30 cellular contexts compared by ENCODE assay signal in genomic region chr5:32753051-32753450, GRCh38. TPM values are rescaled to one million over a fixed set of nuclear protein-coding genes. Genes with fewer than 3 reads are reported as not detected.
DNase-seq lines count a peak whose midpoint lies in the region; ATAC-seq and TF ChIP-seq lines count a peak whose summit lies in the region.
"Had no signal": no experiment of that assay in that cellular context is flagged by ENCODE, and none has a peak within 500 bp of the region (broad histone marks: within the 10 kb centered on the region; RNA-seq: fewer than 3 reads in every experiment).

No MANE protein-coding gene starts in this region.

- no peaks in the 10 kb centered on the region for H3K27me3 Mint-ChIP-seq in osteocyte (ENCODE audit: unreplicated experiment)
- H3K27me3 Mint-ChIP-seq: CD4-positive, alpha-beta T cell; naive B cell; stimulated activated naive CD8-positive, alpha-beta T cell treated with anti-CD3 and anti-CD28 coated beads, Interleukin-15, Interleukin-2, amounts not matched to agents 100 ng/mL and 50 ng/mL, for 24 hours had no signal

- no peak for ATAC-seq in stimulated activated naive CD8-positive, alpha-beta T cell treated with anti-CD3 and anti-CD28 coated beads, Interleukin-15, Interleukin-2, amounts not matched to agents 100 U/mL and 50 U/mL, for 24 hours
- ATAC-seq: activated T-cell treated with anti-CD3 and anti-CD28 coated beads, Interleukin-2, amount 50 U/mL, for 4 hours; Right ventricle myocardium inferior had no signal

- no peak overlapping the region for H2AFZ ChIP-seq in ACC112 (ENCODE audit: low read length, unreplicated experiment)

- H3K9me3 Mint-ChIP-seq in osteocyte (ENCODE audit: unreplicated experiment): peaks cover 15% of the 10 kb centered on the region
- H3K9me3 Mint-ChIP-seq: CD4-positive, alpha-beta T cell; stimulated activated naive CD8-positive, alpha-beta T cell treated with anti-CD3 and anti-CD28 coated beads, Interleukin-15, Interleukin-2, amounts not matched to agents 100 ng/mL and 50 ng/mL, for 24 hours had no signal

- H3K4me3 ChIP-seq in ACC112 (ENCODE audit: low read depth, low read length) (no peak overlapping the region), fibroblast of pulmonary artery (replicated peaks; ENCODE audit: low read depth, low read length) (no peak overlapping the region)
- H3K4me3 ChIP-seq: esophagus muscularis mucosa, thyroid gland had no signal

- peaks cover 22% of the 10 kb centered on the region for H3K4me1 ChIP-seq in ACC112 (ENCODE audit: control insufficient read depth, insufficient read depth, low read length, unreplicated experiment)

- peak overlapping the region; percentile 80 for H3K27ac ChIP-seq in ACC112 (ENCODE audit: low read depth, low read length)
- H3K27ac ChIP-seq: esophagus muscularis mucosa, thyroid gland had no signal

- no peak overlapping the region for H3K4me3 Mint-ChIP-seq in osteocyte (ENCODE audit: unreplicated experiment)
- H3K4me3 Mint-ChIP-seq: activated T-cell treated with anti-CD3 and anti-CD28 coated beads, Interleukin-2, amount 50 U/mL, for 4 hours; CD4-positive, alpha-beta T cell; naive B cell; stimulated activated naive CD8-positive, alpha-beta T cell treated with anti-CD3 and anti-CD28 coated beads, Interleukin-15, Interleukin-2, amounts not matched to agents 100 ng/mL and 50 ng/mL, for 24 hours had no signal

- peaks cover 17% of the 10 kb centered on the region for H3K36me3 ChIP-seq in ACC112 (ENCODE audit: insufficient read depth, low read length)
- H3K36me3 ChIP-seq: esophagus muscularis mucosa, thyroid gland had no signal

- DNase-seq in ELR (ENCODE audit: low read depth): peak; percentile 75
- peak; percentile 40 for DNase-seq in amniotic stem cell (lab: John Stamatoyannopoulos, UW)
- DNase-seq in fibroblast of pulmonary artery (ENCODE audit: low read depth): peak; percentile 28
- no peak for DNase-seq in stimulated activated naive CD8-positive, alpha-beta T cell treated with anti-CD3 and anti-CD28 coated beads, Interleukin-15, Interleukin-2, amounts not matched to agents 100 U/mL and 50 U/mL, for 24 hours
- no peak for DNase-seq in epidermal melanocyte (ENCODE audit: insufficient read length, low spot score)
- DNase-seq in osteocyte (ENCODE audit: extremely low spot score, unreplicated experiment): no peak
- DNase-seq in NCI-H2081 treated with DMSO at 0.1 percent for 48 hours (lab: John Stamatoyannopoulos, UW): no peak
- DNase-seq: activated CD4-positive, CD25-positive, alpha-beta regulatory T cell treated with anti-CD3 and anti-CD28 coated beads, Interleukin-2, amount 50 U/mL, for 72 hours; activated CD8-positive, alpha-beta memory T cell treated with anti-CD3 and anti-CD28 coated beads for 24 hours; activated naive CD4-positive, alpha-beta T cell treated with Interleukin-2 at 50 U/mL for 16 hours; activated T-cell treated with anti-CD3 and anti-CD28 coated beads, Interleukin-2, amount 50 U/mL, for 4 hours; aorta; CD4-positive, alpha-beta T cell; effector CD8-positive, alpha-beta T cell; GDM1; H7; head of caudate nucleus; naive B cell; NCI-H1694; NCI-H748 treated with DMSO at 0.1 percent for 48 hours; occipital lobe; retina; stimulated activated CD4-positive, alpha-beta T cell treated with anti-CD3 and anti-CD28 coated beads, Interleukin-4, amount 100 ng/mL, for 24 hours; SW 1271; thyroid gland had no signal

- H3K27ac Mint-ChIP-seq in osteocyte (ENCODE audit: unreplicated experiment): no peak overlapping the region
- H3K27ac Mint-ChIP-seq: CD4-positive, alpha-beta T cell; naive B cell; stimulated activated naive CD8-positive, alpha-beta T cell treated with anti-CD3 and anti-CD28 coated beads, Interleukin-15, Interleukin-2, amounts not matched to agents 100 ng/mL and 50 ng/mL, for 24 hours had no signal

- H3K27me3 ChIP-seq in ACC112 (ENCODE audit: insufficient read depth, low read length): no peaks in the 10 kb centered on the region
- H3K27me3 ChIP-seq: esophagus muscularis mucosa, thyroid gland had no signal

- peaks cover 42% of the 10 kb centered on the region for H3K36me3 Mint-ChIP-seq in osteocyte (ENCODE audit: unreplicated experiment)
- H3K36me3 Mint-ChIP-seq: naive B cell had no signal

- peaks cover 20% of the 10 kb centered on the region for H3K4me1 Mint-ChIP-seq in osteocyte (ENCODE audit: unreplicated experiment)
- H3K4me1 Mint-ChIP-seq: naive B cell had no signal

- H3K79me2 ChIP-seq in ACC112 (ENCODE audit: control insufficient read depth, insufficient read depth, low read length, unreplicated experiment): peaks cover 4% of the 10 kb centered on the region

- TF ChIP-seq CTCF in fibroblast of pulmonary artery (IDR thresholded peaks at IDR 0.05; ENCODE audit: low read length, missing control alignments): no peak
- no peak for TF ChIP-seq CTCF in osteocyte (IDR thresholded peaks at IDR 0.05)

RNA-seq across cellular contexts. Expression of gene NPR3, which starts 41.9 kb away (rescaled TPM):
- total RNA-seq in osteocyte: 92.2 and 97.4 TPM in 2 replicates
- total RNA-seq: CD4-positive, alpha-beta T cell; OCI-LY7 had no signal

Comparison
In these comparisons a context has a peak if more than half of its experiments do, and no peak if none do; other contexts are left out.
1. DNase-seq: peak in ELR (single experiment), amniotic stem cell (single experiment) and fibroblast of pulmonary artery (single experiment); none in stimulated activated naive CD8-positive, alpha-beta T cell treated with anti-CD3 and anti-CD28 coated beads, Interleukin-15, Interleukin-2, amounts not matched to agents 100 U/mL and 50 U/mL, for 24 hours (single experiment), epidermal melanocyte (single experiment), osteocyte (single experiment) and NCI-H2081 treated with DMSO at 0.1 percent for 48 hours (single experiment).